ENCODE assay signal across 13 cellular contexts in genomic region chr17:38572292-38572664, GRCh38. TPM values are rescaled to one million over a fixed set of nuclear protein-coding genes. Genes with fewer than 3 reads are reported as not detected.
DNase-seq lines count a peak whose midpoint lies in the region; ATAC-seq and TF ChIP-seq lines count a peak whose summit lies in the region.
"Had no signal": no experiment of that assay in that cellular context is flagged by ENCODE, and none has a peak within 500 bp of the region (broad histone marks: within the 10 kb centered on the region; RNA-seq: fewer than 3 reads in every experiment).

No MANE protein-coding gene starts in this region.

- no peaks in the 10 kb centered on the region for H3K79me1 ChIP-seq in neuronal stem cell (ENCODE audit: low read depth, low read length)

- no peak for ATAC-seq in GM18907 (IDR thresholded peaks at IDR 0.05; ENCODE audit: unreplicated experiment)

- no peaks in the 10 kb centered on the region for H3K36me3 ChIP-seq in ACC112 (ENCODE audit: insufficient read depth, low read length)
- no peaks in the 10 kb centered on the region for H3K36me3 ChIP-seq in HUES48 (ENCODE audit: control insufficient read depth, insufficient read depth, low read length)
- no peaks in the 10 kb centered on the region for H3K36me3 ChIP-seq in neuronal stem cell (replicated peaks in 1 of 2; ENCODE audit: control insufficient read depth in 2 of 2, insufficient read depth in 2 of 2, low read length in 2 of 2)
- H3K36me3 ChIP-seq in transverse colon = no peaks in the 10 kb centered on the region
- H3K36me3 ChIP-seq: neutrophil, uterus had no signal

- peaks cover 68% of the 10 kb centered on the region for H3K27me3 ChIP-seq in ACC112 (ENCODE audit: insufficient read depth, low read length)
- H3K27me3 ChIP-seq in HUES48 (ENCODE audit: control insufficient read depth, insufficient read depth, low read length) = peaks cover 95% of the 10 kb centered on the region
- peaks cover 0 to 33% (median 8%) of the 10 kb centered on the region in 3 experiments for H3K27me3 ChIP-seq in neuronal stem cell (ENCODE audit: control insufficient read depth in 3 of 3, insufficient read depth in 3 of 3, low read depth in 1 of 3, low read length in 3 of 3)
- H3K27me3 ChIP-seq in transverse colon = peaks cover 88% of the 10 kb centered on the region

- no peak overlapping the region for H4K91ac ChIP-seq in neuronal stem cell (ENCODE audit: low read depth, low read length, poor library complexity)

- H3K27ac ChIP-seq in ACC112 (ENCODE audit: low read depth, low read length) = no peak overlapping the region
- H3K27ac ChIP-seq in HUES48 (ENCODE audit: low read depth, low read length) = no peak overlapping the region
- H3K27ac ChIP-seq in cingulate gyrus (ENCODE audit: low read depth, low read length) = peak overlapping the region; percentile 98
- H3K27ac ChIP-seq in neuronal stem cell (replicated peaks; ENCODE audit: low read length) = no peak overlapping the region
- H3K27ac ChIP-seq in transverse colon = no peak overlapping the region
- H3K27ac ChIP-seq: neutrophil, RWPE1, uterus had no signal

- peak overlapping the region; percentile 56 for H2AK5ac ChIP-seq in neuronal stem cell (ENCODE audit: low read depth, low read length)

- H3K4me1 ChIP-seq in ACC112 (ENCODE audit: control insufficient read depth, insufficient read depth, low read length, unreplicated experiment) (peaks cover 4% of the 10 kb centered on the region), HUES48 (ENCODE audit: control insufficient read depth, insufficient read depth, low read length) (peaks cover 14% of the 10 kb centered on the region), neuronal stem cell (ENCODE audit: control insufficient read depth in 2 of 2, insufficient read depth in 1 of 2, low read depth in 1 of 2, low read length in 2 of 2) (peaks cover 13 to 23% of the 10 kb centered on the region in 2 donors), transverse colon (peaks cover 5 to 12% (median 8%) of the 10 kb centered on the region in 4 donors)

- TF ChIP-seq EP300 in transverse colon (IDR thresholded peaks at IDR 0.05; ENCODE audit: low read depth) = no peak

- no peak overlapping the region for H3K23ac ChIP-seq in neuronal stem cell (ENCODE audit: low read depth, low read length, poor library complexity)

- no peak overlapping the region for H2BK12ac ChIP-seq in neuronal stem cell (ENCODE audit: low read length)

- H3K4ac ChIP-seq in neuronal stem cell (ENCODE audit: low read length) = no peak overlapping the region

- no peaks in the 10 kb centered on the region for H3K79me2 ChIP-seq in ACC112 (ENCODE audit: control insufficient read depth, insufficient read depth, low read length, unreplicated experiment)

- intact Hi-C loops in transverse colon (cut with DNase I; ENCODE audit: low total_unique reads) = no loop called here

- peak overlapping the region; percentile 54 for H3K18ac ChIP-seq in neuronal stem cell (ENCODE audit: low read length)

- H2AFZ ChIP-seq in ACC112 (ENCODE audit: low read length, unreplicated experiment) = no peak overlapping the region
- H2AFZ ChIP-seq in neuronal stem cell (ENCODE audit: low read length) = peak overlapping the region; percentile 36

- TF ChIP-seq POLR2A in transverse colon (IDR thresholded peaks at IDR 0.05) = no peak

- DNase-seq in neuronal stem cell (ENCODE audit: low spot score) (no peak), NCI-H2171 (lab: John Stamatoyannopoulos, UW) (no peak), transverse colon (no peak)
- DNase-seq in stimulated activated CD4-positive, alpha-beta T cell treated with anti-CD3 and anti-CD28 coated beads, Interleukin-15, amount 100 ng/mL, for 24 hours = no peak
- DNase-seq: CD4-positive, CD25-positive, alpha-beta regulatory T cell; stimulated activated CD4-positive, alpha-beta T cell treated with anti-CD3 and anti-CD28 coated beads, Interleukin-4, amount 100 ng/mL, for 24 hours; uterus had no signal

- H3K9ac ChIP-seq in HUES48 (ENCODE audit: low read depth, low read length) = no peak overlapping the region
- peak overlapping the region; percentile 34 for H3K9ac ChIP-seq in neuronal stem cell (ENCODE audit: low read depth, low read length, poor library complexity)

- H4K8ac ChIP-seq in neuronal stem cell (ENCODE audit: low read depth, low read length) = no peak overlapping the region

- peak overlapping the region; percentile 66 for H3K4me2 ChIP-seq in neuronal stem cell (ENCODE audit: insufficient read depth, low read length, poor library complexity, severe bottlenecking)

- no peaks in the 10 kb centered on the region for H3K9me3 ChIP-seq in HUES48 (ENCODE audit: control insufficient read depth, insufficient read depth, low read length)
- no peaks in the 10 kb centered on the region for H3K9me3 ChIP-seq in neuronal stem cell (replicated peaks in 1 of 2; ENCODE audit: control insufficient read depth in 2 of 2, insufficient read depth in 1 of 2, low read depth in 1 of 2, low read length in 2 of 2)
- H3K9me3 ChIP-seq in transverse colon = no peaks in the 10 kb centered on the region
- H3K9me3 ChIP-seq: neutrophil, uterus had no signal

- no peak overlapping the region for H3K14ac ChIP-seq in neuronal stem cell (ENCODE audit: low read length)

- no peak overlapping the region for H2BK5ac ChIP-seq in neuronal stem cell (ENCODE audit: low read length)

- no peak for TF ChIP-seq CTCF in transverse colon (IDR thresholded peaks at IDR 0.05)

- H2BK15ac ChIP-seq in neuronal stem cell (ENCODE audit: low read length) = no peak overlapping the region

- no CpG with 5 or more reads among the region's 25 CpGs for WGBS in neuronal stem cell (ENCODE audit: extremely low coverage in 2 of 2, insufficient read length in 2 of 2, insufficient replicate concordance in 1 of 2), 2 donors
- 2% methylated on average over 17 of the region's 25 CpGs; no CpG with 5 or more reads in 1 of the 2 donors for WGBS in transverse colon (ENCODE audit: low coverage in 1 of 2), 2 donors

- H3K4me3 ChIP-seq in ACC112 (ENCODE audit: low read depth, low read length) = peak overlapping the region; percentile 53; the same call in 1 of the 2 replicates
- peak overlapping the region; percentile 50; the same call in 1 of the 2 replicates for H3K4me3 ChIP-seq in HUES48 (ENCODE audit: low read depth, low read length)
- peak overlapping the region; percentile 25 to 65 for H3K4me3 ChIP-seq in neuronal stem cell (ENCODE audit: low read length in 2 of 2)
- peak overlapping the region in 2 of 4 donors; percentile 12 to 39 for H3K4me3 ChIP-seq in transverse colon
- H3K4me3 ChIP-seq: uterus had no signal

- in situ Hi-C loops in transverse colon (cut with MboI; ENCODE audit: low pct_ligation_motif_present in 1 of 4, low pct_unique_long_range_greater_than_20kb in 1 of 4, low sequenced_read_pairs in 3 of 4) = loop anchor here in 1 of 4 donors (25.0 kb wide), 1 partner anchor 90 kb away; the partner anchor contains the start of gene EPOP

- no peak overlapping the region for H2BK120ac ChIP-seq in neuronal stem cell (ENCODE audit: low read depth, low read length)

RNA-seq across cellular contexts. Expression of gene SRCIN1, which starts 33.5 kb away (rescaled TPM):
- polyA plus RNA-seq in neuronal stem cell (2013, experiment 1 of 2) = 7.3 TPM
- 7.4 TPM for polyA plus RNA-seq in neuronal stem cell (2013, experiment 2 of 2)
- 1 to 10 TPM; 1.8 to 8.8 (median 5.2) TPM for total RNA-seq in transverse colon
- total RNA-seq: CD4-positive, CD25-positive, alpha-beta regulatory T cell had no signal
- polyA plus RNA-seq: CD4-positive, CD25-positive, alpha-beta regulatory T cell had no signal
